Comparison of ENCODE assay signal across 20 cellular contexts in the genomic region with DNA sequence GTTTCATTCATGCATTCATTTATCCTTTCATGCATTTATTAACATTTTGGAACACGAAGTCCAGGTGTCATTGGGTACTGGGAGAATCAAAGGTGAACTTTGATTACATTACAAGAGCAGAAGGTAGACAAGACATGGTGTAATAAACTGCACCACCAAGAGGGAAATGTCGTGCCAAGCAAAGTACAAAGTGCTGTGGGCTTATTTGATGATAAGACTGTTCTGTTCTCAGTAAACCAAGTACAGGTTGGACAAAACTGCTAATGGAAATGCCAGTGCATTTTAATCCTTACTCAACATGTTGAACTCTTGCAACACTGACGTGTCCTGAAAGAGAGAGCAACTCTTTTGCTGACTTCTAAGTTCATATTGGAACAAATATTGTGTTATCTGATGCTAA.
"Had no signal": no experiment of that assay in that cellular context is flagged by ENCODE, and none has a peak within 500 bp of the region (broad histone marks: within the 10 kb centered on the region; RNA-seq: fewer than 3 reads in every experiment).

No MANE protein-coding gene starts in this region.

- FAIRE-seq: endothelial cell of umbilical vein, keratinocyte, urothelium cell line had no signal

- H3K36me3 ChIP-seq: lower lobe of right lung, neural progenitor cell had no signal

- H3K4me3 ChIP-seq: coronary artery, heart right ventricle, lower lobe of right lung, neural progenitor cell, psoas muscle had no signal

- ATAC-seq: heart right ventricle; left cardiac atrium; lower lobe of right lung; natural killer cell treated with Interleukin-12 subunit alpha and Interleukin-12 subunit beta and Interleukin-15 and Interleukin-18, amount 100 ng/mL, for 72 hours; sciatic nerve had no signal

- H3K27ac ChIP-seq: coronary artery, heart right ventricle, lower lobe of right lung, neural progenitor cell, psoas muscle had no signal

- DNase-seq: cerebellar nuclear complex; effector CD4-positive, alpha-beta T cell; endodermal cell; erythroblast; foreskin melanocyte; heart right ventricle; left cardiac atrium; lower lobe of right lung; psoas muscle; retina; stimulated activated CD4-positive, alpha-beta T cell treated with anti-CD3 and anti-CD28 coated beads, Interleukin-2, amount 100 ng/mL, for 24 hours; stimulated activated naive CD4-positive, alpha-beta T cell; trophoblast cell had no signal

- H3K4me1 ChIP-seq: heart right ventricle, lower lobe of right lung, neural progenitor cell, psoas muscle had no signal

- H3K9me3 ChIP-seq: heart right ventricle, lower lobe of right lung, psoas muscle had no signal

- H3K27me3 ChIP-seq: heart right ventricle, neural progenitor cell had no signal
